In the genomic region with DNA sequence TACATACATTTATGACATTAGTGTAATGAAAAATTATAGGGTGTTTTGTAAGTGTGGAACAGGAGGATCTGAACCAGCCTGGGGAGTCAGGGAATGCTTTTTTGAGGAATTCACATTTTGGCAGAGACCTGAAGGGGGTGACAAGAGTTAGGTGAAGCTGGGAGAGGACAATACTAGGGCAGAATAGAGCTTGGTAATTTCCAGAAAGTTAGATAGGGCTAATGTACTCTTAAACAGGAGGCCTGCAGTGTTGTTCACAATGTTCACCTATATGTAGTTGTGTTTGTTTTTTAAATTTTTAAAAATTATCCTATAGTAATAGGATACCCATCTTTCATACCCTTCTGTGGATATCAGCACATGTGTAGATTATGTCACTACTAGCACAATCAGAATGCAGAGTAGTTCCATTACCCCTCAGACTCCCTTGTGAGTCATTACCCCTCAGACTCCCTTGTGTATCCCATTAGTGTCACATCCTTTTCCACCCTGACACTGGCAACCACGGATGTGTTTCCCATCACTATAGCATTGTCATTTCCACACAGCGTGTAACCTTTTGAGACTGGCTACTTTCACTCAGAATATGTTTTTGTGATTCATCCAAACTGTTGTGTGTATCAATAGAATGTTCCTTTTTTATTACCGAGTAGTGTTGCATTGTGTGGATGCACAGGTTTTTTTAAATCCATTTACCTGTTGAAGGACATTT, we compare ENCODE assay signal across 10 cellular contexts. TPM values are rescaled to one million over a fixed set of nuclear protein-coding genes. Genes with fewer than 3 reads are reported as not detected.
DNase-seq lines count a peak whose midpoint lies in the region; ATAC-seq and TF ChIP-seq lines count a peak whose summit lies in the region.
"Had no signal": no experiment of that assay in that cellular context is flagged by ENCODE, and none has a peak within 500 bp of the region (broad histone marks: within the 10 kb centered on the region; RNA-seq: fewer than 3 reads in every experiment).

No MANE protein-coding gene starts in this region.

- H3K36me3 Mint-ChIP-seq in activated CD4-positive, alpha-beta T cell treated with anti-CD3 and anti-CD28 coated beads, Interleukin-2, amount 10 ng/mL, durations not matched to agents 7 days and 5 days (ENCODE audit: low read depth), result peaks cover 10% of the 10 kb centered on the region
- H3K36me3 Mint-ChIP-seq in endodermal cell (ENCODE audit: low read depth), result peaks cover 23% of the 10 kb centered on the region

- H3K36me3 ChIP-seq in PC-3 (ENCODE audit: low read depth, low read length), result no peaks in the 10 kb centered on the region
- H3K36me3 ChIP-seq in endodermal cell (ENCODE audit: control insufficient read depth, insufficient read depth, low read length), result peaks cover 19% of the 10 kb centered on the region

- H3K79me2 ChIP-seq in PC-3 (ENCODE audit: low read length), result no peaks in the 10 kb centered on the region

- TF ChIP-seq CTCF in PC-3 (conservative IDR thresholded peaks at IDR 0.05; ENCODE audit: low read depth, low read length) (no peak), endodermal cell (conservative IDR thresholded peaks at IDR 0.05) (no peak)

- H3K9me3 Mint-ChIP-seq in activated CD4-positive, alpha-beta T cell treated with anti-CD3 and anti-CD28 coated beads, Interleukin-2, amount 10 ng/mL, durations not matched to agents 7 days and 5 days, result peaks cover 5% of the 10 kb centered on the region
- no peaks in the 10 kb centered on the region for H3K9me3 Mint-ChIP-seq in endodermal cell
- H3K9me3 Mint-ChIP-seq: CD4-positive, alpha-beta T cell had no signal

- no peak overlapping the region for H3K9ac ChIP-seq in PC-3 (ENCODE audit: low read length)
- H3K9ac ChIP-seq in endodermal cell (ENCODE audit: extremely low read depth, low read length, poor library complexity, severe bottlenecking), result no peak overlapping the region

- H2AFZ ChIP-seq in PC-3 (ENCODE audit: low read length), result no peak overlapping the region

- ATAC-seq in PC-3, result peak; percentile 98

- no peaks in the 10 kb centered on the region for H3K9me2 ChIP-seq in PC-3 (replicated peaks; ENCODE audit: low read length)

- DNase-seq in activated CD4-positive, alpha-beta T cell treated with anti-CD3 and anti-CD28 coated beads for 1 hour, result peak; percentile 20
- DNase-seq in activated CD4-positive, alpha-beta T cell treated with anti-CD3 and anti-CD28 coated beads, Interleukin-2, amount 10 ng/mL, durations not matched to agents 7 days and 5 days, result no peak
- DNase-seq in PC-3, result peak; percentile 88
- DNase-seq in fibroblast of gingiva (ENCODE audit: low read depth), result peak; percentile 56
- DNase-seq in stimulated activated CD8-positive, alpha-beta memory T cell treated with anti-CD3 and anti-CD28 coated beads, Interleukin-12 subunit alpha, Interleukin-12 subunit beta, amount 100 ng/mL, for 1 hour (ENCODE audit: low read depth), result peak; percentile 8
- DNase-seq in activated CD8-positive, alpha-beta memory T cell treated with anti-CD3 and anti-CD28 coated beads for 24 hours, result no peak
- DNase-seq in endodermal cell, result no peak
- no peak for DNase-seq in activated naive CD4-positive, alpha-beta T cell treated with anti-CD3 and anti-CD28 coated beads, Interleukin-2, amount 50 U/mL, for 16 hours
- DNase-seq: activated gamma-delta T cell had no signal

- no TSS peak for BruUV-seq in PC-3 (replicated peaks; lab: Mats Ljungman, UMichigan)

- no peaks in the 10 kb centered on the region for H4K20me1 ChIP-seq in PC-3 (ENCODE audit: low read length)

- H3K4me3 ChIP-seq in PC-3 (ENCODE audit: low read length) (no peak overlapping the region), endodermal cell (ENCODE audit: low read length) (no peak overlapping the region)

- intact Hi-C loops in PC-3 (cut with micrococcal nuclease), result no loop called here

- H3K27me3 ChIP-seq in PC-3 (ENCODE audit: low read length) (no peaks in the 10 kb centered on the region), endodermal cell (ENCODE audit: control insufficient read depth, insufficient read depth, low read length, poor library complexity, severe bottlenecking) (no peaks in the 10 kb centered on the region)

- H3K27ac ChIP-seq in PC-3 (ENCODE audit: low read length) (peak overlapping the region; percentile 45), endodermal cell (ENCODE audit: low read depth, low read length) (no peak overlapping the region)

- no peaks in the 10 kb centered on the region for H3K27me3 Mint-ChIP-seq in activated CD4-positive, alpha-beta T cell treated with anti-CD3 and anti-CD28 coated beads, Interleukin-2, amount 10 ng/mL, durations not matched to agents 7 days and 5 days
- H3K27me3 Mint-ChIP-seq in endodermal cell (ENCODE audit: insufficient read depth), result no peaks in the 10 kb centered on the region
- H3K27me3 Mint-ChIP-seq: CD4-positive, alpha-beta T cell had no signal

- POLR2A ChIA-PET in activated CD4-positive, alpha-beta T cell treated with anti-CD3 and anti-CD28 coated beads, Interleukin-2, amount 10 ng/mL, durations not matched to agents 7 days and 5 days (lab: Charles Lee), result no interaction called here
- POLR2A ChIA-PET in PC-3 (lab: Charles Lee; ENCODE audit: unreplicated experiment), result interaction anchor here (0.6 kb wide), 1 partner anchor 259 kb away, joined by 4 read pairs; no protein-coding TSS in a partner anchor

- H3K4me2 ChIP-seq in PC-3 (ENCODE audit: low read length), result 0 out of 2 replicates have a peak overlapping the region, but pooled peaks have one; percentile 0

- H3K4me1 ChIP-seq in PC-3 (ENCODE audit: insufficient read depth, low read length) (peaks cover 9% of the 10 kb centered on the region), endodermal cell (ENCODE audit: control insufficient read depth, insufficient read depth, low read length) (no peaks in the 10 kb centered on the region)

- H3K9me3 ChIP-seq in PC-3 (ENCODE audit: low read length) (no peaks in the 10 kb centered on the region), endodermal cell (ENCODE audit: control insufficient read depth, low read length) (no peaks in the 10 kb centered on the region)

- H3K4me1 Mint-ChIP-seq in activated CD4-positive, alpha-beta T cell treated with anti-CD3 and anti-CD28 coated beads, Interleukin-2, amount 10 ng/mL, durations not matched to agents 7 days and 5 days, result peaks cover 19% of the 10 kb centered on the region
- peaks cover 30% of the 10 kb centered on the region for H3K4me1 Mint-ChIP-seq in endodermal cell

- CTCF ChIA-PET in activated CD4-positive, alpha-beta T cell treated with anti-CD3 and anti-CD28 coated beads, Interleukin-2, amount 10 ng/mL, durations not matched to agents 7 days and 5 days (lab: Charles Lee), result interaction anchor here (0.6 kb wide), 1 partner anchor 29 kb away, joined by 3 read pairs; no protein-coding TSS in a partner anchor
- CTCF ChIA-PET in PC-3 (lab: Charles Lee), result no interaction called here

- no peaks in the 10 kb centered on the region for H3F3A ChIP-seq in PC-3 (ENCODE audit: low read length, unreplicated experiment)

- no peak overlapping the region for H3K27ac Mint-ChIP-seq in activated CD4-positive, alpha-beta T cell treated with anti-CD3 and anti-CD28 coated beads, Interleukin-2, amount 10 ng/mL, durations not matched to agents 7 days and 5 days
- H3K27ac Mint-ChIP-seq in endodermal cell, result no peak overlapping the region
- H3K27ac Mint-ChIP-seq: CD4-positive, alpha-beta T cell had no signal

- 88 to 100% methylated on average over 1 to 3 of the region's 3 CpGs for WGBS in endodermal cell (ENCODE audit: insufficient coverage in 1 of 2, insufficient read length in 1 of 2), 2 experiments

- no peak overlapping the region for H3K4me3 Mint-ChIP-seq in activated CD4-positive, alpha-beta T cell treated with anti-CD3 and anti-CD28 coated beads, Interleukin-2, amount 10 ng/mL, durations not matched to agents 7 days and 5 days
- no peak overlapping the region for H3K4me3 Mint-ChIP-seq in endodermal cell
- H3K4me3 Mint-ChIP-seq: CD4-positive, alpha-beta T cell had no signal

RNA-seq across cellular contexts. Expression of a gene that starts 43.1 kb away (rescaled TPM):
- 1 to 10 TPM; 8.6 to 8.9 TPM for total RNA-seq in activated CD4-positive, alpha-beta T cell treated with anti-CD3 and anti-CD28 coated beads, Interleukin-2, amount 10 ng/mL, durations not matched to agents 7 days and 5 days
- 7.5 and 10.5 TPM in 2 replicates for total RNA-seq in PC-3 (2014; rRNA removed)
- total RNA-seq in endodermal cell, result 10 to 100 TPM; 60.2 to 67.2 TPM
- 57.6 TPM for polyA plus RNA-seq in endodermal cell (2013, experiment 1 of 2)
- 59.6 TPM for polyA plus RNA-seq in endodermal cell (2013, experiment 2 of 2)

Comparison
In these comparisons a context has a peak if more than half of its experiments do, and no peak if none do; other contexts are left out.
1. DNase-seq: peak in activated CD4-positive, alpha-beta T cell treated with anti-CD3 and anti-CD28 coated beads for 1 hour (single experiment), PC-3 (single experiment), fibroblast of gingiva (single experiment) and stimulated activated CD8-positive, alpha-beta memory T cell treated with anti-CD3 and anti-CD28 coated beads, Interleukin-12 subunit alpha, Interleukin-12 subunit beta, amount 100 ng/mL, for 1 hour (single experiment); none in activated CD4-positive, alpha-beta T cell treated with anti-CD3 and anti-CD28 coated beads, Interleukin-2, amount 10 ng/mL, durations not matched to agents 7 days and 5 days (single experiment), activated CD8-positive, alpha-beta memory T cell treated with anti-CD3 and anti-CD28 coated beads for 24 hours (single experiment), endodermal cell (single experiment) and activated naive CD4-positive, alpha-beta T cell treated with anti-CD3 and anti-CD28 coated beads, Interleukin-2, amount 50 U/mL, for 16 hours (single experiment).